18 cellular contexts compared by ENCODE assay signal in the genomic region with DNA sequence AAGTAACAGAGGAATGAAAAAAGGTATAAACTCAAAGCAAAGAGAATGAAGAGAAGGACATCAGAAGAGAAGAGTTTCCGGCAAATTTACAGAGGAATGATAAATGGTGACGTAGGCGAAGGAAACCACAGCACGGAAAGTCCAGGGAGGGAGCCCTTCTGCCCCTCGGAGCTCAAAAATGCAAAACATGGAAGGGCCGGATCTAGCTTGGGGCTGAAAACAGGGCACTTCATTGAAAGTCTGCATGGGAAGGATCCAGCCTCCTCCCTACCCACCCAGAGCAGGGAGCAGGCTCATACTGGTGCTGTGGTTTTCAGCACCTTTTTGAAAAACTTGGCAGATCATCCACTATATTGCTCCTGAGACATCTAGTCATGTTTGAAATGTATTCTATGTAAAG.
"Had no signal": no experiment of that assay in that cellular context is flagged by ENCODE, and none has a peak within 500 bp of the region (broad histone marks: within the 10 kb centered on the region; RNA-seq: fewer than 3 reads in every experiment).

No MANE protein-coding gene starts in this region.

- H3K36me3 Mint-ChIP-seq: naive thymus-derived CD8-positive, alpha-beta T cell had no signal

- H3K27ac ChIP-seq: dorsolateral prefrontal cortex, left lung, pancreas, right lobe of liver, thoracic aorta, tibial nerve, upper lobe of right lung, uterus had no signal

- ATAC-seq: left cardiac atrium; left lung; naive thymus-derived CD8-positive, alpha-beta T cell; pancreas; right lobe of liver; upper lobe of right lung had no signal

- H3K4me1 Mint-ChIP-seq: naive thymus-derived CD8-positive, alpha-beta T cell had no signal

- H3K4me1 ChIP-seq: left lung, right lobe of liver, upper lobe of right lung, uterus had no signal

- H3K9me3 ChIP-seq: left lung, pancreas, right lobe of liver, thoracic aorta, tibial nerve, upper lobe of right lung, uterus had no signal

- DNase-seq: cortex of kidney; dorsolateral prefrontal cortex; effector CD4-positive, alpha-beta T cell; foreskin fibroblast; left cardiac atrium; left lung; naive thymus-derived CD8-positive, alpha-beta T cell; nephron progenitor cell; nucleus accumbens; pancreas; right lobe of liver; stimulated activated CD4-positive, alpha-beta T cell treated with anti-CD3 and anti-CD28 coated beads, Interleukin-15, amount 100 ng/mL, for 24 hours; stimulated activated CD4-positive, alpha-beta T cell treated with anti-CD3 and anti-CD28 coated beads, Interleukin-2, amount 100 ng/mL, for 48 hours; stimulated activated naive CD4-positive, alpha-beta T cell treated with Interleukin-2 at 50 U/mL for 16 hours; upper lobe of right lung; uterus had no signal

- H3K4me3 ChIP-seq: dorsolateral prefrontal cortex, left lung, pancreas, right lobe of liver, thoracic aorta, tibial nerve, upper lobe of right lung, uterus had no signal

- H3K9me3 Mint-ChIP-seq: naive thymus-derived CD8-positive, alpha-beta T cell; nephron progenitor cell had no signal

- H3K27me3 ChIP-seq: dorsolateral prefrontal cortex, left lung, pancreas, right lobe of liver, tibial nerve, upper lobe of right lung, uterus had no signal

- H3K27ac Mint-ChIP-seq: naive thymus-derived CD8-positive, alpha-beta T cell; nephron progenitor cell had no signal

- H3K36me3 ChIP-seq: left lung, pancreas, right lobe of liver, thoracic aorta, upper lobe of right lung, uterus had no signal

- H3K4me3 Mint-ChIP-seq: naive thymus-derived CD8-positive, alpha-beta T cell; nephron progenitor cell had no signal
